Comparison of ENCODE assay signal across 11 cellular contexts in the genomic region with DNA sequence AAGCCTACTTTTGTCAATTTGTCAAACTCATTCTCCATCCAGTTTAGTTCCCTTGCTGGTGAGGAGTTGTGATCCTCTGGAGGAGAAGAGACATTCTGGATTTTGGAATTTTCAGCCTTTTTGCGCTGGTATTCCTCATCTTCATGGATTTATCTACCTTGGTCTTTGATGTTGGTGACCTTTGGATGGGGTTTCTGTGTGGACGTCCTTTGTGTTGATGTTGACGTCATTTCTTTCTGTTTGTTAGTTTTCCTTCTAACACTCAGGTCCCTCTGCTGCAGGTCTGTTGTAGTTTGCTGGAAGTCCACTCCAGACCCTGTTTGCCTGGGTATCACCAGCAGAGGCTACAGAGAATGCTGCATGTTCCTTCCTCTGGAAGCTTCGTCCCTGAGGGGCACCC.
"Had no signal": no experiment of that assay in that cellular context is flagged by ENCODE, and none has a peak within 500 bp of the region (broad histone marks: within the 10 kb centered on the region; RNA-seq: fewer than 3 reads in every experiment).

No MANE protein-coding gene starts in this region.

- H3K9ac ChIP-seq: GM23248 had no signal

- H3K4me1 ChIP-seq: HAP-1 had no signal

- H3K36me3 ChIP-seq: HAP-1 had no signal

- H3K4me3 ChIP-seq: GM23248, GM23338, HAP-1 had no signal

- H2AFZ ChIP-seq: GM23248, GM23338 had no signal

- H3K27ac ChIP-seq: GM23248 had no signal

- H3K4me2 ChIP-seq: GM23338 had no signal

- H3K9me3 ChIP-seq: HAP-1 had no signal

- FAIRE-seq: H1, H54 had no signal

- ATAC-seq: GM23338, HCT116 had no signal

- DNase-seq: GM23248, GOT3, H7, H9, HCEC 1CT, HFFc6 had no signal
